Comparison of ENCODE assay signal across 35 cellular contexts in the genomic region with DNA sequence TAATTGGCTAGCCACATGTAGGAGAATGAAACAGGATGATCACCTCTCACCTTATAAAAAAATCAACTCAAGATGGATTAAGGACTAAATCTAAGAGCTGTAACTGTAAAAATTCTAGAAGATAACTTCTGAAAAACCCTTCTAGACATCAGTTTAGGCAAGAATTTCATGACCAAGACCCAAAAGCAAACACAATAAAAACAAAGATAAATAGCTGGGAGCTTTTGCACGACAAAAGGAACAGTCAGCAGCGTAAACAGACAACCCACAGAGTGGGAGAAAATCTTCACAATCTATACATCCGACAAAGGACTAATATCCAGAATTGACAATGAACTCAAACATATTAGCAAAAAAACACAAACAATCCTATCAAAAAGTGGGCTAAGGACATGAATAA.
"Had no signal": no experiment of that assay in that cellular context is flagged by ENCODE, and none has a peak within 500 bp of the region (broad histone marks: within the 10 kb centered on the region; RNA-seq: fewer than 3 reads in every experiment).

No MANE protein-coding gene starts in this region.

- H3K4me3 ChIP-seq: MG63 had no signal

- H3K27me3 ChIP-seq: MG63 had no signal

- H3K9me3 ChIP-seq: MG63 had no signal

- H3K36me3 ChIP-seq: MG63 had no signal

- DNase-seq: Karpas-422, Kasumi-1, MG63, MM.1S, MV-4-11, NCI-H1048, NCI-H1092, NCI-H1092 treated with DMSO at 0.1 percent for 48 hours, NCI-H1105, NCI-H1105 treated with DMSO at 0.1 percent for 48 hours, NCI-H1417, NCI-H1417 treated with DMSO at 0.1 percent for 48 hours, NCI-H1436, NCI-H1436 treated with DMSO at 0.1 percent for 48 hours, NCI-H146, NCI-H1694, NCI-H1694 treated with DMSO at 0.1 percent for 48 hours, NCI-H187, NCI-H187 treated with DMSO at 0.1 percent for 48 hours, NCI-H1930, NCI-H2029, NCI-H2029 treated with DMSO at 0.1 percent for 48 hours, NCI-H2081, NCI-H2081 treated with DMSO at 0.1 percent for 48 hours, NCI-H2107, NCI-H2171, NCI-H2171 treated with DMSO at 0.1 percent for 48 hours, NCI-H2227 treated with DMSO at 0.1 percent for 48 hours, NCI-H226, NCI-H345, NCI-H446, NCI-H446 treated with DMSO at 0.1 percent for 48 hours, NCI-H510A, NCI-H510A treated with DMSO at 0.1 percent for 48 hours, NCI-H524 had no signal
